ENCODE assay signal across 8 cellular contexts in the genomic region with DNA sequence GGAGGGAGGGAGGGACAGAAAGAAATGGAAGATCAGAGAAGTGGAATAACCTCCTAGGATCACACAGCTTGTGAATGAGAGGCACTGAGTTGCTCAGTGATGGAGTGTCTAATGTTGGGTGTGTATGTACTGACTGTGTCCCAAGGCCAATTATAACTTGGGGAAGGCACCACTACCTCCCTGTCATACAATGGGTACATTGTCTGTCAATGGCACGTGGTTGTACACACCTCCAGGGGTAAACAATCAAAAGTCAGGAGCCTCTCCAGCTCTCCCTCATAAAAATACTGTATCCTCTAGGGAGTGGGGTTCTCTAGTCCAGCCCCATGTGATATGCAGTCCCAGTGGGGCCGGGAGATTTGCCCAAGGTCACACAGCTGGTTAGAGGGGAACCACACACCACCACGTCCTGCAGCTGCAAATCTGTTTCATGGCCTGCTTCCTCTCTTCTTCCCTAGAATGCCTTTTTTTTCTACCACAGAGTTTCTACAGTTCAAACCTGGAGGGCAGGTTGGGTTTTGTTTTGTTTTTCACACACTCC.
A peak's percentile ranks its signal among the peaks of the same experiment; 100 is the strongest.
DNase-seq lines count a peak whose midpoint lies in the region; ATAC-seq and TF ChIP-seq lines count a peak whose summit lies in the region.

No MANE protein-coding gene starts in this region.

- TF ChIP-seq CTCF in GM10248 (IDR thresholded peaks at IDR 0.05; ENCODE audit: control extremely low read depth, extremely low read depth, low read depth, missing control alignments) (no peak), choroid plexus epithelial cell (conservative IDR thresholded peaks at IDR 0.05; ENCODE audit: low read depth, low read length) (no peak)

- CTCF ChIA-PET in GM10248 (lab: Yijun Ruan, JAX) = interaction anchor here (0.9 to 4.7 kb wide), 10 partner anchors 13 to 352 kb away, joined by 3 to 17 read pairs (median 5); a partner anchor contains a TSS

- DNase-seq in GM10248 (ENCODE audit: extremely low spot score) = peak; percentile 71
- DNase-seq in choroid plexus epithelial cell (ENCODE audit: low read depth) = peak; percentile 67
- DNase-seq in NCI-H1930 (lab: John Stamatoyannopoulos, UW) = no peak
- DNase-seq in activated T-cell treated with anti-CD3 and anti-CD28 coated beads, Interleukin-2, amount 50 U/mL, for 48 hours = no peak
- no peak for DNase-seq in EL
- DNase-seq in stimulated activated CD4-positive, alpha-beta T cell treated with anti-CD3 and anti-CD28 coated beads, Interleukin-2, amount 100 ng/mL, for 24 hours = no peak

- ATAC-seq in GM21381 (IDR thresholded peaks at IDR 0.05; ENCODE audit: unreplicated experiment) = peak; percentile 83
- ATAC-seq in HG03558 (IDR thresholded peaks at IDR 0.05; ENCODE audit: extremely low read depth, unreplicated experiment) = peak; percentile 76

- POLR2A ChIA-PET in GM10248 (lab: Yijun Ruan, JAX) = interaction anchor here (1.0 kb wide), 1 partner anchor 174 kb away, joined by 4 read pairs; no protein-coding TSS in a partner anchor

- H3K4me3 ChIP-seq in choroid plexus epithelial cell (ENCODE audit: low read depth, low read length) = no peak overlapping the region

Comparison
In these comparisons a context has a peak if more than half of its experiments do, and no peak if none do; other contexts are left out.
1. DNase-seq: peak in GM10248 (single experiment) and choroid plexus epithelial cell (single experiment); none in NCI-H1930 (0 of 2), activated T-cell treated with anti-CD3 and anti-CD28 coated beads, Interleukin-2, amount 50 U/mL, for 48 hours (0 of 2), EL (single experiment) and stimulated activated CD4-positive, alpha-beta T cell treated with anti-CD3 and anti-CD28 coated beads, Interleukin-2, amount 100 ng/mL, for 24 hours (0 of 2).